Comparison of ENCODE assay signal across 8 cellular contexts in genomic region chr10:61903184-61903990, GRCh38. TPM values are rescaled to one million over a fixed set of nuclear protein-coding genes. Genes with fewer than 3 reads are reported as not detected.
A peak's percentile ranks its signal among the peaks of the same experiment; 100 is the strongest.
DNase-seq lines count a peak whose midpoint lies in the region; ATAC-seq and TF ChIP-seq lines count a peak whose summit lies in the region.

No MANE protein-coding gene starts in this region.

- WGBS in suprapubic skin, result under 1% methylated on average over 43 of the region's 60 CpGs

- no TSS peak for BruUV-seq in OCI-LY7 (replicated peaks; lab: Mats Ljungman, UMichigan)

- DNase-seq in OCI-LY7 (ENCODE audit: low spot score) (peak; percentile 77), fibroblast of villous mesenchyme (ENCODE audit: low read depth) (peak; percentile 80), neural crest cell (ENCODE audit: low read depth, low spot score) (peak; percentile 14), suprapubic skin (ENCODE audit: low spot score in 2 of 2) (peak; percentile 78 to 81)
- peak; percentile 88 for DNase-seq in activated effector memory CD4-positive, alpha-beta T cell treated with anti-CD3 and anti-CD28 coated beads, Interleukin-2, amount 50 U/mL, for 16 hours

- H3K4me3 ChIP-seq in OCI-LY7 (ENCODE audit: low read depth, low read length, poor library complexity, severe bottlenecking) (peak overlapping the region; percentile 93), fibroblast of villous mesenchyme (ENCODE audit: low read depth, low read length) (peak overlapping the region; percentile 92), suprapubic skin (peak overlapping the region; percentile 93)

- no peaks in the 10 kb centered on the region for H3K9me2 ChIP-seq in OCI-LY7 (ENCODE audit: insufficient read depth, low read length)

- TF ChIP-seq POLR2A in GM19193 (IDR thresholded peaks at IDR 0.05; ENCODE audit: extremely low read depth, insufficient read depth, insufficient read length), result peak; percentile 79
- TF ChIP-seq POLR2A in suprapubic skin (IDR thresholded peaks at IDR 0.05), result peak in 1 of 2 donors; percentile 37

- H3K4me2 ChIP-seq in OCI-LY7 (ENCODE audit: low read length), result peak overlapping the region; percentile 93

- no peaks in the 10 kb centered on the region for H3K27me3 ChIP-seq in suprapubic skin

- CTCF ChIA-PET in OCI-LY7 (lab: Charles Lee; ENCODE audit: unreplicated experiment), result interaction anchor here (0.6 to 1.9 kb wide), 3 partner anchors 90 to 146 kb away, joined by 3 to 4 read pairs (median 3); no protein-coding TSS in a partner anchor

- POLR2A ChIA-PET in OCI-LY7 (lab: Charles Lee), result interaction anchor here (0.6 to 12.7 kb wide), 20 partner anchors 7 to 1789 kb away, joined by 3 to 284 read pairs (median 5); no protein-coding TSS in a partner anchor

- peaks cover 21% of the 10 kb centered on the region for H3K36me3 ChIP-seq in OCI-LY7 (ENCODE audit: insufficient read depth, low read length)
- no peaks in the 10 kb centered on the region for H3K36me3 ChIP-seq in suprapubic skin

- H3K79me2 ChIP-seq in OCI-LY7 (ENCODE audit: insufficient read depth, low read depth, low read length), result peaks cover 79% of the 10 kb centered on the region

- H3K27ac ChIP-seq in C4-2B, result peak overlapping the region; percentile 98
- peak overlapping the region; percentile 96 for H3K27ac ChIP-seq in OCI-LY7 (ENCODE audit: low read depth, low read length, poor library complexity, severe bottlenecking)
- H3K27ac ChIP-seq in suprapubic skin, result peak overlapping the region; percentile 99

- peak overlapping the region; percentile 20 for H3K27ac Mint-ChIP-seq in neural crest cell (ENCODE audit: unreplicated experiment)

- peak overlapping the region; percentile 91 for H3K4me3 Mint-ChIP-seq in neural crest cell

- H3K4me1 Mint-ChIP-seq in neural crest cell, result peaks cover 36% of the 10 kb centered on the region

- peaks cover 21% of the 10 kb centered on the region for H3K27me3 Mint-ChIP-seq in neural crest cell (ENCODE audit: low read depth)

- TF ChIP-seq EP300 in suprapubic skin (IDR thresholded peaks at IDR 0.05), result no peak

- H2AFZ ChIP-seq in OCI-LY7 (ENCODE audit: low read length), result no peak overlapping the region; the same call in 1 of the 2 replicates

- H4K20me1 ChIP-seq in OCI-LY7 (ENCODE audit: insufficient read depth, low read length), result no peaks in the 10 kb centered on the region

- H3K9me3 Mint-ChIP-seq in neural crest cell, result no peaks in the 10 kb centered on the region

- H3K9me3 ChIP-seq in OCI-LY7 (ENCODE audit: low read length), result no peaks in the 10 kb centered on the region
- H3K9me3 ChIP-seq in suprapubic skin, result no peaks in the 10 kb centered on the region

- TF ChIP-seq CTCF in C4-2B (conservative IDR thresholded peaks at IDR 0.05), result peak; percentile 33
- TF ChIP-seq CTCF in OCI-LY7 (conservative IDR thresholded peaks at IDR 0.05; ENCODE audit: low read length), result peak; percentile 59
- TF ChIP-seq CTCF in fibroblast of villous mesenchyme (IDR thresholded peaks at IDR 0.05; ENCODE audit: insufficient read depth, low read depth, low read length), result peak; percentile 22
- TF ChIP-seq CTCF in neural crest cell (conservative IDR thresholded peaks at IDR 0.05), result peak; percentile 44
- TF ChIP-seq CTCF in suprapubic skin (IDR thresholded peaks at IDR 0.05), result peak in 1 of 2 donors; percentile 26

- H3K4me1 ChIP-seq in OCI-LY7 (ENCODE audit: insufficient read depth, low read length, poor library complexity, severe bottlenecking), result peaks cover 50% of the 10 kb centered on the region
- peaks cover 41% of the 10 kb centered on the region for H3K4me1 ChIP-seq in suprapubic skin

- intact Hi-C loops in OCI-LY7 (cut with micrococcal nuclease; ENCODE audit: unreplicated experiment), result loop anchor here (2.0 to 5.0 kb wide), 6 partner anchors 147 to 1229 kb away; partner anchors contain the start of gene NRBF2

- H3K36me3 Mint-ChIP-seq in neural crest cell (ENCODE audit: low read depth), result peaks cover 3% of the 10 kb centered on the region

- peak; percentile 54 for ATAC-seq in HG03439 (IDR thresholded peaks at IDR 0.05; ENCODE audit: unreplicated experiment)

RNA-seq across cellular contexts. Expression of gene ARID5B, which starts 1.9 kb away (rescaled TPM):
- total RNA-seq in OCI-LY7 (2014; rRNA removed; shearing (Covaris generic)), result 38.0 and 43.6 TPM in 2 replicates
- total RNA-seq in OCI-LY7 (2022) (56.5 and 56.7 TPM in 2 replicates), fibroblast of villous mesenchyme (126 and 162 TPM in 2 replicates), neural crest cell (10.1 and 10.4 TPM in 2 replicates), suprapubic skin (10 to 100 TPM; 45.4 to 75.2 (median 71.9) TPM)

Comparison
In these comparisons a context has a peak if more than half of its experiments do, and no peak if none do; other contexts are left out.
1. Peak in every context shown above with its lines: DNase-seq, ATAC-seq, H3K4me3 ChIP-seq and H3K27ac ChIP-seq.
2. DNase-seq: peak in every context shown above with its lines; median percentile 88 in activated effector memory CD4-positive, alpha-beta T cell treated with anti-CD3 and anti-CD28 coated beads, Interleukin-2, amount 50 U/mL, for 16 hours; 80 in fibroblast of villous mesenchyme; 80 in suprapubic skin; 77 in OCI-LY7; 14 in neural crest cell.